In the genomic region with DNA sequence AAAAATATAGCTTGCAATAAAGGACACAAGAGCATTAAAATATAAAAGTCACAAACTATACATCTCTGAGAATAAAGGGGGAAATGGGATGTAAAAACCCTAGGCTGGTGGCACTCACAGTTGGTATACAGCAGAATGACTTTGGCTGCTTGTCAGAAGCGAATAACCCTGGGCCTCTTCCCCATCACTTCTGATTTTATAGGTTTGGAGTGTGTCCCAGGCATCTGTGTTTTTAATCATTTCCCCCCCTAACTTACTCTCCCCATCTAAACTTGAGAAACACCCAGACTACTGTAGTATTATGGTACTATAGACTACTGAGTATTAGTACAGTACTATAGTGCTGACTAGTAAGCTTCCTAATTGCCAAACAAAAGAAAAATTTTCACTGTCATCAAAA, we compare ENCODE assay signal across 19 cellular contexts. TPM values are rescaled to one million over a fixed set of nuclear protein-coding genes. Genes with fewer than 3 reads are reported as not detected.
DNase-seq lines count a peak whose midpoint lies in the region; ATAC-seq lines count a peak whose summit lies in the region.
"Had no signal": no experiment of that assay in that cellular context is flagged by ENCODE, and none has a peak within 500 bp of the region (broad histone marks: within the 10 kb centered on the region; RNA-seq: fewer than 3 reads in every experiment).

No MANE protein-coding gene starts in this region.

- H3K9me3 Mint-ChIP-seq in activated naive CD8-positive, alpha-beta T cell (ENCODE audit: low read depth) = no peaks in the 10 kb centered on the region
- no peaks in the 10 kb centered on the region for H3K9me3 Mint-ChIP-seq in activated naive CD8-positive, alpha-beta T cell treated with anti-CD3 and anti-CD28 coated beads, Interleukin-2, amount 50 U/mL, for 24 hours
- peaks cover 0 to 4% of the 10 kb centered on the region in 2 donors for H3K9me3 Mint-ChIP-seq in stimulated activated naive CD8-positive, alpha-beta T cell treated with anti-CD3 and anti-CD28 coated beads, Interleukin-15, amount 100 ng/mL, for 72 hours
- H3K9me3 Mint-ChIP-seq: dendritic cell treated with granulocyte-macrophage colony-stimulating factor and Interleukin-4, amounts not matched to agents 40 ng/mL and 50 ng/mL, for 4 days had no signal

- H3K4me1 Mint-ChIP-seq in activated naive CD8-positive, alpha-beta T cell (ENCODE audit: low read depth) = peaks cover 17% of the 10 kb centered on the region
- peaks cover 36% of the 10 kb centered on the region for H3K4me1 Mint-ChIP-seq in activated naive CD8-positive, alpha-beta T cell treated with anti-CD3 and anti-CD28 coated beads, Interleukin-2, amount 50 U/mL, for 24 hours
- peaks cover 34% of the 10 kb centered on the region for H3K4me1 Mint-ChIP-seq in stimulated activated naive CD8-positive, alpha-beta T cell treated with anti-CD3 and anti-CD28 coated beads, Interleukin-15, amount 100 ng/mL, for 72 hours
- H3K4me1 Mint-ChIP-seq in T-helper 17 cell = peaks cover 2% of the 10 kb centered on the region

- no peaks in the 10 kb centered on the region for H3K27me3 Mint-ChIP-seq in activated naive CD8-positive, alpha-beta T cell
- H3K27me3 Mint-ChIP-seq in activated naive CD8-positive, alpha-beta T cell treated with anti-CD3 and anti-CD28 coated beads, Interleukin-2, amount 50 U/mL, for 24 hours = no peaks in the 10 kb centered on the region
- no peaks in the 10 kb centered on the region for H3K27me3 Mint-ChIP-seq in stimulated activated naive CD8-positive, alpha-beta T cell treated with anti-CD3 and anti-CD28 coated beads, Interleukin-15, amount 100 ng/mL, for 72 hours
- H3K27me3 Mint-ChIP-seq in T-helper 17 cell = no peaks in the 10 kb centered on the region
- H3K27me3 Mint-ChIP-seq: CD8-positive, alpha-beta memory T cell; dendritic cell treated with granulocyte-macrophage colony-stimulating factor and Interleukin-4, amounts not matched to agents 40 ng/mL and 50 ng/mL, for 4 days had no signal

- H3K4me3 Mint-ChIP-seq in activated naive CD8-positive, alpha-beta T cell = no peak overlapping the region
- no peak overlapping the region for H3K4me3 Mint-ChIP-seq in activated naive CD8-positive, alpha-beta T cell treated with anti-CD3 and anti-CD28 coated beads, Interleukin-2, amount 50 U/mL, for 24 hours
- peak overlapping the region; percentile 31 to 49 for H3K4me3 Mint-ChIP-seq in stimulated activated naive CD8-positive, alpha-beta T cell treated with anti-CD3 and anti-CD28 coated beads, Interleukin-15, amount 100 ng/mL, for 72 hours
- no peak overlapping the region for H3K4me3 Mint-ChIP-seq in T-helper 17 cell
- H3K4me3 Mint-ChIP-seq: dendritic cell treated with granulocyte-macrophage colony-stimulating factor and Interleukin-4, amounts not matched to agents 40 ng/mL and 50 ng/mL, for 4 days had no signal

- no peaks in the 10 kb centered on the region for H3K9me3 ChIP-seq in T-helper 17 cell (ENCODE audit: control insufficient read depth, low read length, poor library complexity, severe bottlenecking)
- H3K9me3 ChIP-seq: left lung had no signal

- no peak for DNase-seq in activated naive CD8-positive, alpha-beta T cell treated with anti-CD3 and anti-CD28 coated beads, Interleukin-2, amount 50 U/mL, for 24 hours
- DNase-seq in NCI-H2029 treated with DMSO at 0.1 percent for 48 hours (lab: John Stamatoyannopoulos, UW) (peak; percentile 48), SHP77 treated with DMSO at 0.1 percent for 48 hours (lab: John Stamatoyannopoulos, UW) (peak; percentile 46), T-helper 17 cell (no peak)
- DNase-seq in stimulated activated naive CD8-positive, alpha-beta T cell treated with anti-CD3 and anti-CD28 coated beads, Interleukin-15, amount 100 ng/mL, for 72 hours = no peak
- DNase-seq in activated CD8-positive, alpha-beta memory T cell treated with anti-CD3 and anti-CD28 coated beads, Interleukin-2, amount 50 U/mL, for 4 hours = no peak
- DNase-seq: activated CD4-positive, CD25-positive, alpha-beta regulatory T cell treated with anti-CD3 and anti-CD28 coated beads, Interleukin-2, amount 50 U/mL, for 72 hours; activated naive CD4-positive, alpha-beta T cell treated with Interleukin-2 at 50 U/mL for 16 hours; brain microvascular endothelial cell; CD8-positive, alpha-beta memory T cell; left lung; MM.1S; NCI-H226; PC-9; stimulated activated CD4-positive, alpha-beta T cell treated with anti-CD3 and anti-CD28 coated beads, Interleukin-2, amount 100 ng/mL, for 48 hours; T-helper 9 cell had no signal

- H3K27ac Mint-ChIP-seq in activated naive CD8-positive, alpha-beta T cell = peak overlapping the region; percentile 92
- H3K27ac Mint-ChIP-seq in activated naive CD8-positive, alpha-beta T cell treated with anti-CD3 and anti-CD28 coated beads, Interleukin-2, amount 50 U/mL, for 24 hours = no peak overlapping the region
- peak overlapping the region; percentile 19 to 89 for H3K27ac Mint-ChIP-seq in stimulated activated naive CD8-positive, alpha-beta T cell treated with anti-CD3 and anti-CD28 coated beads, Interleukin-15, amount 100 ng/mL, for 72 hours
- no peak overlapping the region for H3K27ac Mint-ChIP-seq in T-helper 17 cell
- H3K27ac Mint-ChIP-seq: dendritic cell treated with granulocyte-macrophage colony-stimulating factor and Interleukin-4, amounts not matched to agents 40 ng/mL and 50 ng/mL, for 4 days had no signal

- ATAC-seq in activated naive CD8-positive, alpha-beta T cell treated with anti-CD3 and anti-CD28 coated beads, Interleukin-2, amount 50 U/mL, for 24 hours = no peak
- no peak for ATAC-seq in stimulated activated naive CD8-positive, alpha-beta T cell treated with anti-CD3 and anti-CD28 coated beads, Interleukin-15, amount 100 ng/mL, for 72 hours
- ATAC-seq in T-helper 17 cell = no peak
- no peak for ATAC-seq in HG02642 (IDR thresholded peaks at IDR 0.05; ENCODE audit: poor library complexity, unreplicated experiment)

- H3K36me3 Mint-ChIP-seq in activated naive CD8-positive, alpha-beta T cell = peaks cover 12% of the 10 kb centered on the region
- H3K36me3 Mint-ChIP-seq in activated naive CD8-positive, alpha-beta T cell treated with anti-CD3 and anti-CD28 coated beads, Interleukin-2, amount 50 U/mL, for 24 hours (ENCODE audit: low read depth) = peaks cover 15% of the 10 kb centered on the region
- peaks cover 2% of the 10 kb centered on the region for H3K36me3 Mint-ChIP-seq in T-helper 17 cell (ENCODE audit: low read depth)

RNA-seq across cellular contexts. Expression of a gene that starts 1.8 kb away (rescaled TPM):
- 10 to 100 TPM; 27.0 to 34.9 TPM for total RNA-seq in T-helper 17 cell

Comparison
In these comparisons a context has a peak if more than half of its experiments do, and no peak if none do; other contexts are left out.
1. H3K27ac Mint-ChIP-seq: peak in activated naive CD8-positive, alpha-beta T cell (single experiment) and stimulated activated naive CD8-positive, alpha-beta T cell treated with anti-CD3 and anti-CD28 coated beads, Interleukin-15, amount 100 ng/mL, for 72 hours (2 of 2); none in activated naive CD8-positive, alpha-beta T cell treated with anti-CD3 and anti-CD28 coated beads, Interleukin-2, amount 50 U/mL, for 24 hours (single experiment) and T-helper 17 cell (single experiment).
2. H3K4me3 Mint-ChIP-seq: peak in stimulated activated naive CD8-positive, alpha-beta T cell treated with anti-CD3 and anti-CD28 coated beads, Interleukin-15, amount 100 ng/mL, for 72 hours (2 of 2); none in activated naive CD8-positive, alpha-beta T cell (single experiment), activated naive CD8-positive, alpha-beta T cell treated with anti-CD3 and anti-CD28 coated beads, Interleukin-2, amount 50 U/mL, for 24 hours (single experiment) and T-helper 17 cell (single experiment).
3. DNase-seq: peak in NCI-H2029 treated with DMSO at 0.1 percent for 48 hours (single experiment) and SHP77 treated with DMSO at 0.1 percent for 48 hours (single experiment); none in activated naive CD8-positive, alpha-beta T cell treated with anti-CD3 and anti-CD28 coated beads, Interleukin-2, amount 50 U/mL, for 24 hours (single experiment), stimulated activated naive CD8-positive, alpha-beta T cell treated with anti-CD3 and anti-CD28 coated beads, Interleukin-15, amount 100 ng/mL, for 72 hours (0 of 2), activated CD8-positive, alpha-beta memory T cell treated with anti-CD3 and anti-CD28 coated beads, Interleukin-2, amount 50 U/mL, for 4 hours (single experiment) and T-helper 17 cell (0 of 3).